In the genomic region with DNA sequence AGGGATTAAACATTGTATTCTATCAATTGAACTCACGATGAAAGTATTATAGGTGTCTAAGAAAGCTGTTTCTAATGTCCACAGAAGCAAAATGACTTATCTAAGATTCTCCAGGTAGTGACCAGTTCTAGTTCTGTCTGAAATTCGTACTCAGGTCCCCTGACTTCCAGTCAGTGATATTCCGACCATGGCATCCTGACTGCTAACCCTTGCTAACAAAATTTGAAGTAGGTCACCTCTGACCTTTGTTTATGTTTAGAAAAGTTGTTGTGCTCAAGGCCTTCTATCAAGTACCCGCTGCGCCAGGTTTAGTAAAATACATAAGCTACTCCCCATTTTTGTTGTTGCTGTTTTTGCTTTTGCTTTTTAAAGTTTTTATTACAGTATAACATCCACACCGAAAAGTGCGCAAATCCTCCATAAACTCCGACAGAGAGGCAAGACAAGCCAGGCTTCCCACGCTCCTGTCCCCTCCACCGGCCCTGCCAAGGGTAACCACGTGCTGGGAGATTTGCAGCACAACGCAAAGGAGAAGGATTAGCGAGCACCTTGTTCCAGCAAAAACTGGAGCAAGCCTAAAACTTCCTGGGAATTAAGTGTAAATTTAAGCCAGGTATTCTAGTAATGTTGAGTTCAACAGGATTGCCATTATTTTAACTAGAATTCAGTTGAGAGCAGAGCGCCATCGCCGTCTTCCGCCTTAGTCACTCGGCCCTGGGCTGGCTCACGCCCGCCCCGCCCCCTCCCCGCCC, we compare ENCODE assay signal across 1 cellular context.
TF ChIP-seq lines count a peak whose summit lies in the region.

No MANE protein-coding gene starts in this region.

TF ChIP-seq in HepG2, 621 proteins besides CTCF, POLR2A, EP300 and RAD21 (continued from another document and continues in another):
- TF ChIP-seq, protein P1, sequence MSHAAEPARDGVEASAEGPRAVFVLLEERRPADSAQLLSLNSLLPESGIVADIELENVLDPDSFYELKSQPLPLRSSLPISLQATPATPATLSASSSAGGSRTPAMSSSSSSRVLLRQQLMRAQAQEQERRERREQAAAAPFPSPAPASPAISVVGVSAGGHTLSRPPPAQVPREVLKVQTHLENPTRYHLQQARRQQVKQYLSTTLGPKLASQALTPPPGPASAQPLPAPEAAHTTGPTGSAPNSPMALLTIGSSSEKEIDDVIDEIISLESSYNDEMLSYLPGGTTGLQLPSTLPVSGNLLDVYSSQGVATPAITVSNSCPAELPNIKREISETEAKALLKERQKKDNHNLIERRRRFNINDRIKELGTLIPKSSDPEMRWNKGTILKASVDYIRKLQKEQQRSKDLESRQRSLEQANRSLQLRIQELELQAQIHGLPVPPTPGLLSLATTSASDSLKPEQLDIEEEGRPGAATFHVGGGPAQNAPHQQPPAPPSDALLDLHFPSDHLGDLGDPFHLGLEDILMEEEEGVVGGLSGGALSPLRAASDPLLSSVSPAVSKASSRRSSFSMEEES (CRISPR knock-in tag; IDR thresholded peaks at IDR 0.05): peak; percentile 74
- TF ChIP-seq HDAC2 (CRISPR knock-in tag; IDR thresholded peaks at IDR 0.05) (peak; percentile 73; the same call in 1 of the 2 replicates), RFXAP (CRISPR knock-in tag; IDR thresholded peaks at IDR 0.05; ENCODE audit: borderline replicate concordance) (no peak), ZNF296 (CRISPR knock-in tag; conservative IDR thresholded peaks at IDR 0.05) (0 out of 2 replicates have a peak, but pooled peaks have one; percentile 38), PAWR (CRISPR knock-in tag; IDR thresholded peaks at IDR 0.05; ENCODE audit: borderline replicate concordance) (no peak), MEIS2 (CRISPR knock-in tag; IDR thresholded peaks at IDR 0.05) (no peak), ZNF746 (CRISPR knock-in tag; IDR thresholded peaks at IDR 0.05) (peak; percentile 90; the same call in 1 of the 2 replicates), ZSCAN31 (CRISPR knock-in tag; IDR thresholded peaks at IDR 0.05; ENCODE audit: low read depth) (peak; percentile 61; the same call in 1 of the 2 replicates), KDM5B (CRISPR knock-in tag; IDR thresholded peaks at IDR 0.05; ENCODE audit: borderline replicate concordance) (peak; percentile 87), ZSCAN21 (CRISPR knock-in tag; IDR thresholded peaks at IDR 0.05; ENCODE audit: borderline replicate concordance) (peak; percentile 46; the same call in 1 of the 2 replicates), ZNF354B (CRISPR knock-in tag; IDR thresholded peaks at IDR 0.05) (peak; percentile 28; the same call in 1 of the 2 replicates), ZSCAN9 (CRISPR knock-in tag; IDR thresholded peaks at IDR 0.05; ENCODE audit: borderline replicate concordance) (peak; percentile 89), SMYD3 (CRISPR knock-in tag; IDR thresholded peaks at IDR 0.05) (0 out of 2 replicates have a peak, but pooled peaks have one; percentile 58), PCBP2 (optimal IDR thresholded peaks at IDR 0.05; ENCODE audit: low read depth, low read length, poor library complexity, severe bottlenecking) (no peak), ZNF335 (CRISPR knock-in tag; IDR thresholded peaks at IDR 0.05) (no peak), HNRNPUL1 (IDR thresholded peaks at IDR 0.05; ENCODE audit: low read depth, low read length) (no peak), ZNF549 (CRISPR knock-in tag; IDR thresholded peaks at IDR 0.05) (no peak), ZNF253 (CRISPR knock-in tag; IDR thresholded peaks at IDR 0.05; ENCODE audit: borderline replicate concordance) (0 out of 2 replicates have a peak, but pooled peaks have one; percentile 63), ZFP37 (CRISPR knock-in tag; IDR thresholded peaks at IDR 0.05; ENCODE audit: borderline replicate concordance) (peak; percentile 79; the same call in 1 of the 2 replicates), RBM22 (optimal IDR thresholded peaks at IDR 0.05; ENCODE audit: low read length) (peak; percentile 53), ZNF331 (CRISPR knock-in tag; IDR thresholded peaks at IDR 0.05) (peak; percentile 57; the same call in 1 of the 2 replicates), ZNF724P (CRISPR knock-in tag; IDR thresholded peaks at IDR 0.05; ENCODE audit: borderline replicate concordance) (peak; percentile 97; the same call in 1 of the 2 replicates), ZNF33B (CRISPR knock-in tag; IDR thresholded peaks at IDR 0.05) (peak; percentile 95), TEAD3 (CRISPR knock-in tag; optimal IDR thresholded peaks at IDR 0.05; ENCODE audit: borderline replicate concordance) (peak; percentile 5), XBP1 (CRISPR knock-in tag; IDR thresholded peaks at IDR 0.05) (no peak), MXI1 (IDR thresholded peaks at IDR 0.05; ENCODE audit: borderline replicate concordance, low read depth, low read length) (peak; percentile 66; the same call in 1 of the 3 replicates), SALL2 (CRISPR knock-in tag; IDR thresholded peaks at IDR 0.05) (no peak; the same call in 1 of the 2 replicates), EED (CRISPR knock-in tag; IDR thresholded peaks at IDR 0.05) (no peak), ZNF33A (CRISPR knock-in tag; IDR thresholded peaks at IDR 0.05; ENCODE audit: borderline replicate concordance) (peak; percentile 14; the same call in 1 of the 2 replicates), ZNF432 (CRISPR knock-in tag; IDR thresholded peaks at IDR 0.05; ENCODE audit: borderline replicate concordance) (no peak), RBFOX2 (IDR thresholded peaks at IDR 0.05; ENCODE audit: low read depth, low read length) (no peak; the same call in 1 of the 2 replicates), NRL (CRISPR knock-in tag; IDR thresholded peaks at IDR 0.05; ENCODE audit: borderline replicate concordance) (0 out of 2 replicates have a peak, but pooled peaks have one; percentile 63)
- TF ChIP-seq, protein P2, sequence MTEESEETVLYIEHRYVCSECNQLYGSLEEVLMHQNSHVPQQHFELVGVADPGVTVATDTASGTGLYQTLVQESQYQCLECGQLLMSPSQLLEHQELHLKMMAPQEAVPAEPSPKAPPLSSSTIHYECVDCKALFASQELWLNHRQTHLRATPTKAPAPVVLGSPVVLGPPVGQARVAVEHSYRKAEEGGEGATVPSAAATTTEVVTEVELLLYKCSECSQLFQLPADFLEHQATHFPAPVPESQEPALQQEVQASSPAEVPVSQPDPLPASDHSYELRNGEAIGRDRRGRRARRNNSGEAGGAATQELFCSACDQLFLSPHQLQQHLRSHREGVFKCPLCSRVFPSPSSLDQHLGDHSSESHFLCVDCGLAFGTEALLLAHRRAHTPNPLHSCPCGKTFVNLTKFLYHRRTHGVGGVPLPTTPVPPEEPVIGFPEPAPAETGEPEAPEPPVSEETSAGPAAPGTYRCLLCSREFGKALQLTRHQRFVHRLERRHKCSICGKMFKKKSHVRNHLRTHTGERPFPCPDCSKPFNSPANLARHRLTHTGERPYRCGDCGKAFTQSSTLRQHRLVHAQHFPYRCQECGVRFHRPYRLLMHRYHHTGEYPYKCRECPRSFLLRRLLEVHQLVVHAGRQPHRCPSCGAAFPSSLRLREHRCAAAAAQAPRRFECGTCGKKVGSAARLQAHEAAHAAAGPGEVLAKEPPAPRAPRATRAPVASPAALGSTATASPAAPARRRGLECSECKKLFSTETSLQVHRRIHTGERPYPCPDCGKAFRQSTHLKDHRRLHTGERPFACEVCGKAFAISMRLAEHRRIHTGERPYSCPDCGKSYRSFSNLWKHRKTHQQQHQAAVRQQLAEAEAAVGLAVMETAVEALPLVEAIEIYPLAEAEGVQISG (CRISPR knock-in tag; IDR thresholded peaks at IDR 0.05): peak; percentile 61
- TF ChIP-seq, protein P3, sequence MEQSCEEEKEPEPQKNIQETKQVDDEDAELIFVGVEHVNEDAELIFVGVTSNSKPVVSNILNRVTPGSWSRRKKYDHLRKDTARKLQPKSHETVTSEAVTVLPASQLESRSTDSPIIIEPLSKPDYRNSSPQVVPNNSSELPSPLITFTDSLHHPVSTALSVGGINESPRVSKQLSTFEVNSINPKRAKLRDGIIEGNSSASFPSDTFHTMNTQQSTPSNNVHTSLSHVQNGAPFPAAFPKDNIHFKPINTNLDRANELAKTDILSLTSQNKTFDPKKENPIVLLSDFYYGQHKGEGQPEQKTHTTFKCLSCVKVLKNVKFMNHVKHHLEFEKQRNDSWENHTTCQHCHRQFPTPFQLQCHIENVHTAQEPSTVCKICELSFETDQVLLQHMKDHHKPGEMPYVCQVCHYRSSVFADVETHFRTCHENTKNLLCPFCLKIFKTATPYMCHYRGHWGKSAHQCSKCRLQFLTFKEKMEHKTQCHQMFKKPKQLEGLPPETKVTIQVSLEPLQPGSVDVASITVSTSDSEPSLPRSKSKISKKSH (CRISPR knock-in tag; IDR thresholded peaks at IDR 0.05; ENCODE audit: borderline replicate concordance): peak; percentile 59; the same call in 1 of the 2 replicates
- TF ChIP-seq, protein P4, sequence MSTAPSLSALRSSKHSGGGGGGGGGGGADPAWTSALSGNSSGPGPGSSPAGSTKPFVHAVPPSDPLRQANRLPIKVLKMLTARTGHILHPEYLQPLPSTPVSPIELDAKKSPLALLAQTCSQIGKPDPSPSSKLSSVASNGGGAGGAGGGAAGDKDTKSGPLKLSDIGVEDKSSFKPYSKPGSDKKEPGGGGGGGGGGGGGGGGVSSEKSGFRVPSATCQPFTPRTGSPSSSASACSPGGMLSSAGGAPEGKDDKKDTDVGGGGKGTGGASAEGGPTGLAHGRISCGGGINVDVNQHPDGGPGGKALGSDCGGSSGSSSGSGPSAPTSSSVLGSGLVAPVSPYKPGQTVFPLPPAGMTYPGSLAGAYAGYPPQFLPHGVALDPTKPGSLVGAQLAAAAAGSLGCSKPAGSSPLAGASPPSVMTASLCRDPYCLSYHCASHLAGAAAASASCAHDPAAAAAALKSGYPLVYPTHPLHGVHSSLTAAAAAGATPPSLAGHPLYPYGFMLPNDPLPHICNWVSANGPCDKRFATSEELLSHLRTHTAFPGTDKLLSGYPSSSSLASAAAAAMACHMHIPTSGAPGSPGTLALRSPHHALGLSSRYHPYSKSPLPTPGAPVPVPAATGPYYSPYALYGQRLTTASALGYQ (CRISPR knock-in tag; IDR thresholded peaks at IDR 0.05): 0 out of 2 replicates have a peak, but pooled peaks have one; percentile 17
- TF ChIP-seq, protein P5, sequence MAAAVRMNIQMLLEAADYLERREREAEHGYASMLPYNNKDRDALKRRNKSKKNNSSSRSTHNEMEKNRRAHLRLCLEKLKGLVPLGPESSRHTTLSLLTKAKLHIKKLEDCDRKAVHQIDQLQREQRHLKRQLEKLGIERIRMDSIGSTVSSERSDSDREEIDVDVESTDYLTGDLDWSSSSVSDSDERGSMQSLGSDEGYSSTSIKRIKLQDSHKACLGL (CRISPR knock-in tag; IDR thresholded peaks at IDR 0.05): 0 out of 2 replicates have a peak, but pooled peaks have one; percentile 27
- TF ChIP-seq, protein P6, sequence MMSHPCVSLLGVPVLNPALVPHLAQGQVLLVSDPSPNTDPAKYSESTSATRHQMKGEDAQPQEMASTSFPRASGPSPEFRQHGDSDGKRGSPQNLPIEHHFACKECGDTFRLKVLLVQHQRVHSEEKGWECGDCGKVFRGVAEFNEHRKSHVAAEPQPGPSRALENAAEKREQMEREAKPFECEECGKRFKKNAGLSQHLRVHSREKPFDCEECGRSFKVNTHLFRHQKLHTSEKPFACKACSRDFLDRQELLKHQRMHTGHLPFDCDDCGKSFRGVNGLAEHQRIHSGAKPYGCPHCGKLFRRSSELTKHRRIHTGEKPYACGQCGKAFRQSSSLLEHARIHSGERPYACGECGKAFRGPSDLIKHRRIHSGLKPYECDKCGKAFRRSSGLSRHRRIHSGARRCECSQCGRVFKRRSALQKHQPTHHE (CRISPR knock-in tag; IDR thresholded peaks at IDR 0.05; ENCODE audit: borderline replicate concordance): no peak
- TF ChIP-seq, protein P7, sequence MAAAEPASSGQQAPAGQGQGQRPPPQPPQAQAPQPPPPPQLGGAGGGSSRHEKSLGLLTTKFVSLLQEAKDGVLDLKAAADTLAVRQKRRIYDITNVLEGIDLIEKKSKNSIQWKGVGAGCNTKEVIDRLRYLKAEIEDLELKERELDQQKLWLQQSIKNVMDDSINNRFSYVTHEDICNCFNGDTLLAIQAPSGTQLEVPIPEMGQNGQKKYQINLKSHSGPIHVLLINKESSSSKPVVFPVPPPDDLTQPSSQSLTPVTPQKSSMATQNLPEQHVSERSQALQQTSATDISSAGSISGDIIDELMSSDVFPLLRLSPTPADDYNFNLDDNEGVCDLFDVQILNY (CRISPR knock-in tag; conservative IDR thresholded peaks at IDR 0.05): no peak
- TF ChIP-seq, protein P8, sequence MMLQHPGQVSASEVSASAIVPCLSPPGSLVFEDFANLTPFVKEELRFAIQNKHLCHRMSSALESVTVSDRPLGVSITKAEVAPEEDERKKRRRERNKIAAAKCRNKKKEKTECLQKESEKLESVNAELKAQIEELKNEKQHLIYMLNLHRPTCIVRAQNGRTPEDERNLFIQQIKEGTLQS (CRISPR knock-in tag; IDR thresholded peaks at IDR 0.05): no peak
- TF ChIP-seq, protein P9, sequence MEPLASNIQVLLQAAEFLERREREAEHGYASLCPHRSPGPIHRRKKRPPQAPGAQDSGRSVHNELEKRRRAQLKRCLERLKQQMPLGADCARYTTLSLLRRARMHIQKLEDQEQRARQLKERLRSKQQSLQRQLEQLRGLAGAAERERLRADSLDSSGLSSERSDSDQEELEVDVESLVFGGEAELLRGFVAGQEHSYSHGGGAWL (CRISPR knock-in tag; IDR thresholded peaks at IDR 0.05): peak; percentile 91
- TF ChIP-seq, protein P10, sequence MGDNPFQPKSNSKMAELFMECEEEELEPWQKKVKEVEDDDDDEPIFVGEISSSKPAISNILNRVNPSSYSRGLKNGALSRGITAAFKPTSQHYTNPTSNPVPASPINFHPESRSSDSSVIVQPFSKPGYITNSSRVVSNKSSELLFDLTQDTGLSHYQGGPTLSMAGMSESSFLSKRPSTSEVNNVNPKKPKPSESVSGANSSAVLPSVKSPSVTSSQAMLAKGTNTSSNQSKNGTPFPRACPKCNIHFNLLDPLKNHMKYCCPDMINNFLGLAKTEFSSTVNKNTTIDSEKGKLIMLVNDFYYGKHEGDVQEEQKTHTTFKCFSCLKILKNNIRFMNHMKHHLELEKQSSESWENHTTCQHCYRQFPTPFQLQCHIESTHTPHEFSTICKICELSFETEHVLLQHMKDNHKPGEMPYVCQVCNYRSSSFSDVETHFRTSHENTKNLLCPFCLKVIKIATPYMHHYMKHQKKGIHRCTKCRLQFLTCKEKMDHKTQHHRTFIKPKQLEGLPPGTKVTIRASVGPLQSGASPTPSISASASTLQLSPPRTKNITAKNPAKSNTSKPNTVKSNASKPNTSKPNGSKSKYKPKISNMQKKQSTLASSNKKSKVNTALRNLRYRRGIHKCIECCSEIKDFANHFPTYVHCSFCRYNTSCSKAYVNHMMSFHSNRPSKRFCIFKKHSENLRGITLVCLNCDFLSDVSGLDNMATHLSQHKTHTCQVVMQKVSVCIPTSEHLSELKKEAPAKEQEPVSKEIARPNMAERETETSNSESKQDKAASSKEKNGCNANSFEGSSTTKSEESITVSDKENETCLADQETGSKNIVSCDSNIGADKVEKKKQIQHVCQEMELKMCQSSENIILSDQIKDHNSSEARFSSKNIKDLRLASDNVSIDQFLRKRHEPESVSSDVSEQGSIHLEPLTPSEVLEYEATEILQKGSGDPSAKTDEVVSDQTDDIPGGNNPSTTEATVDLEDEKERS (CRISPR knock-in tag; IDR thresholded peaks at IDR 0.05): 0 out of 2 replicates have a peak, but pooled peaks have one; percentile 30
